Comparison of ENCODE assay signal across 8 cellular contexts in genomic region chr4:2793920-2794706, GRCh38.
DNase-seq lines count a peak whose midpoint lies in the region; ATAC-seq and TF ChIP-seq lines count a peak whose summit lies in the region.

No MANE protein-coding gene starts in this region.

- no peaks in the 10 kb centered on the region for H3K9me3 Mint-ChIP-seq in activated naive CD8-positive, alpha-beta T cell treated with anti-CD3 and anti-CD28 coated beads, Interleukin-2, amount 50 U/mL, for 24 hours

- no peak for ATAC-seq in activated naive CD8-positive, alpha-beta T cell treated with anti-CD3 and anti-CD28 coated beads, Interleukin-2, amount 50 U/mL, for 24 hours
- ATAC-seq in GM19452 (IDR thresholded peaks at IDR 0.05; ENCODE audit: unreplicated experiment) (no peak), HG03280 (IDR thresholded peaks at IDR 0.05; ENCODE audit: unreplicated experiment) (no peak)

- H3K36me3 Mint-ChIP-seq in activated naive CD8-positive, alpha-beta T cell treated with anti-CD3 and anti-CD28 coated beads, Interleukin-2, amount 50 U/mL, for 24 hours (ENCODE audit: low read depth) = no peaks in the 10 kb centered on the region

- H3K27me3 Mint-ChIP-seq in activated naive CD8-positive, alpha-beta T cell treated with anti-CD3 and anti-CD28 coated beads, Interleukin-2, amount 50 U/mL, for 24 hours = no peaks in the 10 kb centered on the region

- H2AFZ ChIP-seq in Loucy (ENCODE audit: low read length) = 0 out of 2 replicates have a peak overlapping the region, but pooled peaks have one; percentile 52

- peaks cover 55% of the 10 kb centered on the region for H3K4me1 Mint-ChIP-seq in activated naive CD8-positive, alpha-beta T cell treated with anti-CD3 and anti-CD28 coated beads, Interleukin-2, amount 50 U/mL, for 24 hours

- H3K9me3 ChIP-seq in Loucy (ENCODE audit: insufficient read depth, low read depth, low read length) (no peaks in the 10 kb centered on the region), iPS-15b (ENCODE audit: control insufficient read depth, insufficient read depth, low read length) (no peaks in the 10 kb centered on the region)

- no peak for TF ChIP-seq CTCF in Loucy (conservative IDR thresholded peaks at IDR 0.05; ENCODE audit: low read length)

- DNase-seq in CD1c-positive myeloid dendritic cell (ENCODE audit: extremely low spot score) = peak; percentile 55
- no peak for DNase-seq in activated naive CD8-positive, alpha-beta T cell treated with anti-CD3 and anti-CD28 coated beads, Interleukin-2, amount 50 U/mL, for 24 hours
- DNase-seq in stimulated activated CD8-positive, alpha-beta memory T cell treated with anti-CD3 and anti-CD28 coated beads, Interleukin-4, amount 100 ng/mL, for 48 hours = peak; percentile 46
- DNase-seq in NCI-H1048 (lab: John Stamatoyannopoulos, UW) = no peak

- no peaks in the 10 kb centered on the region for H3K79me2 ChIP-seq in Loucy (ENCODE audit: insufficient read depth, low read length)

- H3K36me3 ChIP-seq in Loucy (ENCODE audit: insufficient read depth, low read length) (no peaks in the 10 kb centered on the region), iPS-15b (ENCODE audit: control insufficient read depth, insufficient read depth, low read length) (no peaks in the 10 kb centered on the region)

- H3K4me3 ChIP-seq in Loucy (ENCODE audit: low read length, poor library complexity, severe bottlenecking) (no peak overlapping the region), iPS-15b (ENCODE audit: low read depth, low read length) (peak overlapping the region; percentile 41)

- H3K4me3 Mint-ChIP-seq in activated naive CD8-positive, alpha-beta T cell treated with anti-CD3 and anti-CD28 coated beads, Interleukin-2, amount 50 U/mL, for 24 hours = peak overlapping the region; percentile 84

- H3F3A ChIP-seq in Loucy (ENCODE audit: low read depth) = no peaks in the 10 kb centered on the region

- H3K27me3 ChIP-seq in Loucy (ENCODE audit: insufficient read depth, low read length, poor library complexity, severe bottlenecking) (no peaks in the 10 kb centered on the region), iPS-15b (ENCODE audit: control insufficient read depth, insufficient read depth, low read length) (peaks cover 11% of the 10 kb centered on the region)

- H3K27ac Mint-ChIP-seq in activated naive CD8-positive, alpha-beta T cell treated with anti-CD3 and anti-CD28 coated beads, Interleukin-2, amount 50 U/mL, for 24 hours = peak overlapping the region; percentile 86

- H3K9ac ChIP-seq in Loucy (ENCODE audit: low read depth, low read length, poor library complexity, severe bottlenecking) (peak overlapping the region; percentile 43), iPS-15b (ENCODE audit: low read depth, low read length) (no peak overlapping the region)

- H4K20me1 ChIP-seq in Loucy (ENCODE audit: insufficient read depth, low read length, poor library complexity, severe bottlenecking) = no peaks in the 10 kb centered on the region

- H3K4me1 ChIP-seq in Loucy (ENCODE audit: insufficient read depth, low read length, poor library complexity, severe bottlenecking) (peaks cover 37% of the 10 kb centered on the region), iPS-15b (ENCODE audit: control insufficient read depth, insufficient read depth, low read length) (no peaks in the 10 kb centered on the region)

- H3K9me2 ChIP-seq in Loucy (replicated peaks; ENCODE audit: low read depth, low read length) = no peaks in the 10 kb centered on the region

- peak overlapping the region; percentile 7 for H3K4me2 ChIP-seq in Loucy (ENCODE audit: low read depth, low read length, poor library complexity, severe bottlenecking)

Comparison
In these comparisons a context has a peak if more than half of its experiments do, and no peak if none do; other contexts are left out.
1. DNase-seq: peak in CD1c-positive myeloid dendritic cell (single experiment) and stimulated activated CD8-positive, alpha-beta memory T cell treated with anti-CD3 and anti-CD28 coated beads, Interleukin-4, amount 100 ng/mL, for 48 hours (single experiment); none in activated naive CD8-positive, alpha-beta T cell treated with anti-CD3 and anti-CD28 coated beads, Interleukin-2, amount 50 U/mL, for 24 hours (single experiment) and NCI-H1048 (single experiment).